1 cellular context compared by ENCODE assay signal in the genomic region with DNA sequence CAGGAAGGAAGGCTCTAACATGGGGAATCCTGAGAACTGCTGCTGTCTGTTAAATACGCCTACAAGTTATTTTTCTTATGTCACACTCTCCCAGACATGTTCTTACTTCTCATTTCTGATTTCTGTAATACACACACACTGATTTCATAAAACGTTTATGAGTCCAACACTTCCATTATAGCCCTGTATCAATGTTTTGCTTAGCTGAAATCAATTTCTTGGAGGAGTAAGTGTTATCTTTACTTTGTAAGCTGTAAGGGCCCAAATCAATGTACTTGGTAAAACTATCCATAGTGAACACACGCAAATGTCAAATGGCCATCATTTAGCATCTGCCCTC.
TF ChIP-seq lines count a peak whose summit lies in the region.

No MANE protein-coding gene starts in this region.

TF ChIP-seq in K562, 482 proteins besides CTCF, POLR2A, EP300 and RAD21 (continued from another document and continues in another):
- TF ChIP-seq, protein P1, sequence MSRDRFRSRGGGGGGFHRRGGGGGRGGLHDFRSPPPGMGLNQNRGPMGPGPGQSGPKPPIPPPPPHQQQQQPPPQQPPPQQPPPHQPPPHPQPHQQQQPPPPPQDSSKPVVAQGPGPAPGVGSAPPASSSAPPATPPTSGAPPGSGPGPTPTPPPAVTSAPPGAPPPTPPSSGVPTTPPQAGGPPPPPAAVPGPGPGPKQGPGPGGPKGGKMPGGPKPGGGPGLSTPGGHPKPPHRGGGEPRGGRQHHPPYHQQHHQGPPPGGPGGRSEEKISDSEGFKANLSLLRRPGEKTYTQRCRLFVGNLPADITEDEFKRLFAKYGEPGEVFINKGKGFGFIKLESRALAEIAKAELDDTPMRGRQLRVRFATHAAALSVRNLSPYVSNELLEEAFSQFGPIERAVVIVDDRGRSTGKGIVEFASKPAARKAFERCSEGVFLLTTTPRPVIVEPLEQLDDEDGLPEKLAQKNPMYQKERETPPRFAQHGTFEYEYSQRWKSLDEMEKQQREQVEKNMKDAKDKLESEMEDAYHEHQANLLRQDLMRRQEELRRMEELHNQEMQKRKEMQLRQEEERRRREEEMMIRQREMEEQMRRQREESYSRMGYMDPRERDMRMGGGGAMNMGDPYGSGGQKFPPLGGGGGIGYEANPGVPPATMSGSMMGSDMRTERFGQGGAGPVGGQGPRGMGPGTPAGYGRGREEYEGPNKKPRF (IDR thresholded peaks at IDR 0.05; ENCODE audit: low read depth, low read length), result no peak
- TF ChIP-seq, protein P2, sequence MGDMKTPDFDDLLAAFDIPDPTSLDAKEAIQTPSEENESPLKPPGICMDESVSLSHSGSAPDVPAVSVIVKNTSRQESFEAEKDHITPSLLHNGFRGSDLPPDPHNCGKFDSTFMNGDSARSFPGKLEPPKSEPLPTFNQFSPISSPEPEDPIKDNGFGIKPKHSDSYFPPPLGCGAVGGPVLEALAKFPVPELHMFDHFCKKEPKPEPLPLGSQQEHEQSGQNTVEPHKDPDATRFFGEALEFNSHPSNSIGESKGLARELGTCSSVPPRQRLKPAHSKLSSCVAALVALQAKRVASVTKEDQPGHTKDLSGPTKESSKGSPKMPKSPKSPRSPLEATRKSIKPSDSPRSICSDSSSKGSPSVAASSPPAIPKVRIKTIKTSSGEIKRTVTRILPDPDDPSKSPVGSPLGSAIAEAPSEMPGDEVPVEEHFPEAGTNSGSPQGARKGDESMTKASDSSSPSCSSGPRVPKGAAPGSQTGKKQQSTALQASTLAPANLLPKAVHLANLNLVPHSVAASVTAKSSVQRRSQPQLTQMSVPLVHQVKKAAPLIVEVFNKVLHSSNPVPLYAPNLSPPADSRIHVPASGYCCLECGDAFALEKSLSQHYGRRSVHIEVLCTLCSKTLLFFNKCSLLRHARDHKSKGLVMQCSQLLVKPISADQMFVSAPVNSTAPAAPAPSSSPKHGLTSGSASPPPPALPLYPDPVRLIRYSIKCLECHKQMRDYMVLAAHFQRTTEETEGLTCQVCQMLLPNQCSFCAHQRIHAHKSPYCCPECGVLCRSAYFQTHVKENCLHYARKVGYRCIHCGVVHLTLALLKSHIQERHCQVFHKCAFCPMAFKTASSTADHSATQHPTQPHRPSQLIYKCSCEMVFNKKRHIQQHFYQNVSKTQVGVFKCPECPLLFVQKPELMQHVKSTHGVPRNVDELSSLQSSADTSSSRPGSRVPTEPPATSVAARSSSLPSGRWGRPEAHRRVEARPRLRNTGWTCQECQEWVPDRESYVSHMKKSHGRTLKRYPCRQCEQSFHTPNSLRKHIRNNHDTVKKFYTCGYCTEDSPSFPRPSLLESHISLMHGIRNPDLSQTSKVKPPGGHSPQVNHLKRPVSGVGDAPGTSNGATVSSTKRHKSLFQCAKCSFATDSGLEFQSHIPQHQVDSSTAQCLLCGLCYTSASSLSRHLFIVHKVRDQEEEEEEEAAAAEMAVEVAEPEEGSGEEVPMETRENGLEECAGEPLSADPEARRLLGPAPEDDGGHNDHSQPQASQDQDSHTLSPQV (IDR thresholded peaks at IDR 0.05), result 0 out of 2 replicates have a peak, but pooled peaks have one; percentile 66
- TF ChIP-seq ZFP36 (IDR thresholded peaks at IDR 0.05; ENCODE audit: low read depth, low read length, partially characterized antibody) (no peak), BRF1 (IDR thresholded peaks at IDR 0.05; ENCODE audit: borderline replicate concordance, extremely low read depth, insufficient read length) (no peak), RBBP5 (IDR thresholded peaks at IDR 0.05; ENCODE audit: borderline replicate concordance, insufficient read depth, low read length, poor library complexity, severe bottlenecking) (no peak), ZSCAN29 (IDR thresholded peaks at IDR 0.05) (no peak), HMGN3 (IDR thresholded peaks at IDR 0.05; ENCODE audit: borderline replicate concordance, extremely low read depth, insufficient read length, low read depth, low read length) (no peak), ZNF780A (CRISPR knock-in tag; IDR thresholded peaks at IDR 0.05) (no peak), NELFE (IDR thresholded peaks at IDR 0.05; ENCODE audit: insufficient read depth, insufficient read length) (no peak), POLR2G (IDR thresholded peaks at IDR 0.05; ENCODE audit: low read depth, low read length) (no peak), RNF2 (IDR thresholded peaks at IDR 0.05) (0 out of 2 replicates have a peak, but pooled peaks have one; percentile 7), KHSRP (IDR thresholded peaks at IDR 0.05) (no peak), ZNF785 (CRISPR knock-in tag; IDR thresholded peaks at IDR 0.05) (no peak), BRD9 (IDR thresholded peaks at IDR 0.05; ENCODE audit: low read depth, partially characterized antibody) (no peak), ZKSCAN8 (CRISPR knock-in tag; IDR thresholded peaks at IDR 0.05) (no peak), NR4A1 (CRISPR knock-in tag; IDR thresholded peaks at IDR 0.05) (no peak), NR4A1 (tag; IDR thresholded peaks at IDR 0.05) (no peak), EGR1 (conservative IDR thresholded peaks at IDR 0.05) (no peak), TGIF2 (CRISPR knock-in tag; IDR thresholded peaks at IDR 0.05) (no peak), PURB (CRISPR knock-in tag; IDR thresholded peaks at IDR 0.05; ENCODE audit: low read depth) (no peak), SP2 (IDR thresholded peaks at IDR 0.05; ENCODE audit: extremely low read depth, low read depth, low read length, poor library complexity, severe bottlenecking) (no peak), GTF2E2 (tag; IDR thresholded peaks at IDR 0.05) (no peak), ZNF583 (CRISPR knock-in tag; IDR thresholded peaks at IDR 0.05) (no peak), PHB (CRISPR knock-in tag; IDR thresholded peaks at IDR 0.05) (no peak), ELF2 (CRISPR knock-in tag; IDR thresholded peaks at IDR 0.05) (no peak; the same call in 1 of the 2 replicates), ETV1 (tag; conservative IDR thresholded peaks at IDR 0.05; ENCODE audit: low read depth) (peak; percentile 63), NCOA1 (IDR thresholded peaks at IDR 0.05; ENCODE audit: low read depth) (no peak), SIX5 (IDR thresholded peaks at IDR 0.05; ENCODE audit: borderline replicate concordance in 1 of 2, insufficient read depth in 1 of 2, low read depth in 1 of 2, low read length in 2 of 2) (no peak), ZNF668 (CRISPR knock-in tag; IDR thresholded peaks at IDR 0.05) (peak; percentile 67; the same call in 1 of the 2 replicates), PHTF2 (CRISPR knock-in tag; IDR thresholded peaks at IDR 0.05) (no peak), TFAM (CRISPR knock-in tag; conservative IDR thresholded peaks at IDR 0.05) (no peak), SIN3A (IDR thresholded peaks at IDR 0.05; ENCODE audit: borderline replicate concordance in 2 of 2, control insufficient read depth in 1 of 2, low read depth in 2 of 2, low read length in 2 of 2) (0 out of 4 replicates have a peak, but pooled peaks of 1 of the 2 experiments have one; percentile 27), PHF20 (IDR thresholded peaks at IDR 0.05; ENCODE audit: partially characterized antibody) (no peak), DDX20 (tag; IDR thresholded peaks at IDR 0.05; ENCODE audit: low read depth) (no peak), NCOA6 (IDR thresholded peaks at IDR 0.05) (no peak), SNRNP70 (optimal IDR thresholded peaks at IDR 0.05; ENCODE audit: low read depth, low read length) (no peak), ZNF3 (CRISPR knock-in tag; IDR thresholded peaks at IDR 0.05) (no peak), FUS (optimal IDR thresholded peaks at IDR 0.05; ENCODE audit: low read depth, low read length) (no peak), FOXA3 (CRISPR knock-in tag; conservative IDR thresholded peaks at IDR 0.05 in 1 of 2, IDR thresholded peaks at IDR 0.05 in 1 of 2) (no peak), ZBTB8A (IDR thresholded peaks at IDR 0.05; ENCODE audit: partially characterized antibody) (no peak), CREM (IDR thresholded peaks at IDR 0.05; ENCODE audit: low read depth) (no peak), NR2C2 (CRISPR knock-in tag; IDR thresholded peaks at IDR 0.05) (no peak), NR2C2 (tag; IDR thresholded peaks at IDR 0.05) (peak; percentile 85; the same call in 1 of the 2 replicates), ZNF436 (CRISPR knock-in tag; IDR thresholded peaks at IDR 0.05) (no peak), STAT5B (CRISPR knock-in tag; IDR thresholded peaks at IDR 0.05) (no peak), HDAC1 (IDR thresholded peaks at IDR 0.05) (peak in 1 of 2 experiments; percentile 84; a peak in 1 of 4 replicates), ZNF589 (CRISPR knock-in tag; IDR thresholded peaks at IDR 0.05; ENCODE audit: low read depth) (peak; percentile 91; the same call in 1 of the 2 replicates), KDM1A (IDR thresholded peaks at IDR 0.05) (peak in 1 of 2 experiments; percentile 36; a peak in 1 of 4 replicates), TAF7 (tag; IDR thresholded peaks at IDR 0.05) (no peak)
- TF ChIP-seq, protein P3, sequence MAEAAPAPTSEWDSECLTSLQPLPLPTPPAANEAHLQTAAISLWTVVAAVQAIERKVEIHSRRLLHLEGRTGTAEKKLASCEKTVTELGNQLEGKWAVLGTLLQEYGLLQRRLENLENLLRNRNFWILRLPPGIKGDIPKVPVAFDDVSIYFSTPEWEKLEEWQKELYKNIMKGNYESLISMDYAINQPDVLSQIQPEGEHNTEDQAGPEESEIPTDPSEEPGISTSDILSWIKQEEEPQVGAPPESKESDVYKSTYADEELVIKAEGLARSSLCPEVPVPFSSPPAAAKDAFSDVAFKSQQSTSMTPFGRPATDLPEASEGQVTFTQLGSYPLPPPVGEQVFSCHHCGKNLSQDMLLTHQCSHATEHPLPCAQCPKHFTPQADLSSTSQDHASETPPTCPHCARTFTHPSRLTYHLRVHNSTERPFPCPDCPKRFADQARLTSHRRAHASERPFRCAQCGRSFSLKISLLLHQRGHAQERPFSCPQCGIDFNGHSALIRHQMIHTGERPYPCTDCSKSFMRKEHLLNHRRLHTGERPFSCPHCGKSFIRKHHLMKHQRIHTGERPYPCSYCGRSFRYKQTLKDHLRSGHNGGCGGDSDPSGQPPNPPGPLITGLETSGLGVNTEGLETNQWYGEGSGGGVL (CRISPR knock-in tag; IDR thresholded peaks at IDR 0.05), result no peak
- TF ChIP-seq, protein P4, sequence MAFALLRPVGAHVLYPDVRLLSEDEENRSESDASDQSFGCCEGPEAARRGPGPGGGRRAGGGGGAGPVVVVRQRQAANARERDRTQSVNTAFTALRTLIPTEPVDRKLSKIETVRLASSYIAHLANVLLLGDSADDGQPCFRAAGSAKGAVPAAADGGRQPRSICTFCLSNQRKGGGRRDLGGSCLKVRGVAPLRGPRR (CRISPR knock-in tag; IDR thresholded peaks at IDR 0.05), result no peak
- TF ChIP-seq, protein P5, sequence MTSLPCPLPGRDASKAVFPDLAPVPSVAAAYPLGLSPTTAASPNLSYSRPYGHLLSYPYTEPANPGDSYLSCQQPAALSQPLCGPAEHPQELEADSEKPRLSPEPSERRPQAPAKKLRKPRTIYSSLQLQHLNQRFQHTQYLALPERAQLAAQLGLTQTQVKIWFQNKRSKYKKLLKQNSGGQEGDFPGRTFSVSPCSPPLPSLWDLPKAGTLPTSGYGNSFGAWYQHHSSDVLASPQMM (CRISPR knock-in tag; IDR thresholded peaks at IDR 0.05), result no peak
- TF ChIP-seq, protein P6, sequence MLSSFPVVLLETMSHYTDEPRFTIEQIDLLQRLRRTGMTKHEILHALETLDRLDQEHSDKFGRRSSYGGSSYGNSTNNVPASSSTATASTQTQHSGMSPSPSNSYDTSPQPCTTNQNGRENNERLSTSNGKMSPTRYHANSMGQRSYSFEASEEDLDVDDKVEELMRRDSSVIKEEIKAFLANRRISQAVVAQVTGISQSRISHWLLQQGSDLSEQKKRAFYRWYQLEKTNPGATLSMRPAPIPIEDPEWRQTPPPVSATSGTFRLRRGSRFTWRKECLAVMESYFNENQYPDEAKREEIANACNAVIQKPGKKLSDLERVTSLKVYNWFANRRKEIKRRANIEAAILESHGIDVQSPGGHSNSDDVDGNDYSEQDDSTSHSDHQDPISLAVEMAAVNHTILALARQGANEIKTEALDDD (IDR thresholded peaks at IDR 0.05), result no peak
- TF ChIP-seq, protein P7, sequence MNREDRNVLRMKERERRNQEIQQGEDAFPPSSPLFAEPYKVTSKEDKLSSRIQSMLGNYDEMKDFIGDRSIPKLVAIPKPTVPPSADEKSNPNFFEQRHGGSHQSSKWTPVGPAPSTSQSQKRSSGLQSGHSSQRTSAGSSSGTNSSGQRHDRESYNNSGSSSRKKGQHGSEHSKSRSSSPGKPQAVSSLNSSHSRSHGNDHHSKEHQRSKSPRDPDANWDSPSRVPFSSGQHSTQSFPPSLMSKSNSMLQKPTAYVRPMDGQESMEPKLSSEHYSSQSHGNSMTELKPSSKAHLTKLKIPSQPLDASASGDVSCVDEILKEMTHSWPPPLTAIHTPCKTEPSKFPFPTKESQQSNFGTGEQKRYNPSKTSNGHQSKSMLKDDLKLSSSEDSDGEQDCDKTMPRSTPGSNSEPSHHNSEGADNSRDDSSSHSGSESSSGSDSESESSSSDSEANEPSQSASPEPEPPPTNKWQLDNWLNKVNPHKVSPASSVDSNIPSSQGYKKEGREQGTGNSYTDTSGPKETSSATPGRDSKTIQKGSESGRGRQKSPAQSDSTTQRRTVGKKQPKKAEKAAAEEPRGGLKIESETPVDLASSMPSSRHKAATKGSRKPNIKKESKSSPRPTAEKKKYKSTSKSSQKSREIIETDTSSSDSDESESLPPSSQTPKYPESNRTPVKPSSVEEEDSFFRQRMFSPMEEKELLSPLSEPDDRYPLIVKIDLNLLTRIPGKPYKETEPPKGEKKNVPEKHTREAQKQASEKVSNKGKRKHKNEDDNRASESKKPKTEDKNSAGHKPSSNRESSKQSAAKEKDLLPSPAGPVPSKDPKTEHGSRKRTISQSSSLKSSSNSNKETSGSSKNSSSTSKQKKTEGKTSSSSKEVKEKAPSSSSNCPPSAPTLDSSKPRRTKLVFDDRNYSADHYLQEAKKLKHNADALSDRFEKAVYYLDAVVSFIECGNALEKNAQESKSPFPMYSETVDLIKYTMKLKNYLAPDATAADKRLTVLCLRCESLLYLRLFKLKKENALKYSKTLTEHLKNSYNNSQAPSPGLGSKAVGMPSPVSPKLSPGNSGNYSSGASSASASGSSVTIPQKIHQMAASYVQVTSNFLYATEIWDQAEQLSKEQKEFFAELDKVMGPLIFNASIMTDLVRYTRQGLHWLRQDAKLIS (CRISPR knock-in tag; IDR thresholded peaks at IDR 0.05), result 0 out of 2 replicates have a peak, but pooled peaks have one; percentile 57
- TF ChIP-seq, protein P8, sequence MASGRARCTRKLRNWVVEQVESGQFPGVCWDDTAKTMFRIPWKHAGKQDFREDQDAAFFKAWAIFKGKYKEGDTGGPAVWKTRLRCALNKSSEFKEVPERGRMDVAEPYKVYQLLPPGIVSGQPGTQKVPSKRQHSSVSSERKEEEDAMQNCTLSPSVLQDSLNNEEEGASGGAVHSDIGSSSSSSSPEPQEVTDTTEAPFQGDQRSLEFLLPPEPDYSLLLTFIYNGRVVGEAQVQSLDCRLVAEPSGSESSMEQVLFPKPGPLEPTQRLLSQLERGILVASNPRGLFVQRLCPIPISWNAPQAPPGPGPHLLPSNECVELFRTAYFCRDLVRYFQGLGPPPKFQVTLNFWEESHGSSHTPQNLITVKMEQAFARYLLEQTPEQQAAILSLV (tag; IDR thresholded peaks at IDR 0.05), result no peak
- TF ChIP-seq, protein P9, sequence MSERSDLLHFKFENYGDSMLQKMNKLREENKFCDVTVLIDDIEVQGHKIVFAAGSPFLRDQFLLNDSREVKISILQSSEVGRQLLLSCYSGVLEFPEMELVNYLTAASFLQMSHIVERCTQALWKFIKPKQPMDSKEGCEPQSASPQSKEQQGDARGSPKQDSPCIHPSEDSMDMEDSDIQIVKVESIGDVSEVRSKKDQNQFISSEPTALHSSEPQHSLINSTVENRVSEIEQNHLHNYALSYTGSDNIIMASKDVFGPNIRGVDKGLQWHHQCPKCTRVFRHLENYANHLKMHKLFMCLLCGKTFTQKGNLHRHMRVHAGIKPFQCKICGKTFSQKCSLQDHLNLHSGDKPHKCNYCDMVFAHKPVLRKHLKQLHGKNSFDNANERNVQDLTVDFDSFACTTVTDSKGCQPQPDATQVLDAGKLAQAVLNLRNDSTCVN (CRISPR knock-in tag; IDR thresholded peaks at IDR 0.05), result no peak
